Comparison of ENCODE assay signal across 14 cellular contexts in genomic region chr2:189379287-189379630, GRCh38.
A peak's percentile ranks its signal among the peaks of the same experiment; 100 is the strongest.
DNase-seq lines count a peak whose midpoint lies in the region; ATAC-seq and TF ChIP-seq lines count a peak whose summit lies in the region.
"Had no signal": no experiment of that assay in that cellular context is flagged by ENCODE, and none has a peak within 500 bp of the region (broad histone marks: within the 10 kb centered on the region; RNA-seq: fewer than 3 reads in every experiment).

No MANE protein-coding gene starts in this region.

- peak overlapping the region; percentile 97 for H3K27ac ChIP-seq in SK-N-MC
- H3K27ac ChIP-seq in tibial artery = peak overlapping the region; percentile 2 to 10
- H3K27ac ChIP-seq: HL-60, neutrophil had no signal

- TF ChIP-seq CTCF in foreskin fibroblast (IDR thresholded peaks at IDR 0.05; ENCODE audit: low read depth, low read length) (no peak), tibial artery (IDR thresholded peaks at IDR 0.05) (no peak)

- H3K4me3 ChIP-seq in SK-N-MC (peak overlapping the region; percentile 72), foreskin fibroblast (ENCODE audit: low read depth in 1 of 2, low read length in 2 of 2) (peak overlapping the region; percentile 12 to 16), tibial artery (no peak overlapping the region)

- intact Hi-C loops in tibial artery (cut with DNase I; ENCODE audit: low total_unique reads) = no loop called here

- H3K9me3 ChIP-seq in SK-N-MC (ENCODE audit: low read depth, low read length) = no peaks in the 10 kb centered on the region
- no peaks in the 10 kb centered on the region for H3K9me3 ChIP-seq in tibial artery
- H3K9me3 ChIP-seq: neutrophil had no signal

- peak; percentile 70 for DNase-seq in HCEC 1CT
- peak; percentile 61 for DNase-seq in SK-N-MC (ENCODE audit: low read depth, low spot score)
- peak; percentile 34 to 62 for DNase-seq in foreskin fibroblast
- DNase-seq in tibial artery = no peak
- DNase-seq: effector CD4-positive, alpha-beta T cell; GDM1; NCI-H187 treated with DMSO at 0.1 percent for 48 hours; stimulated activated naive CD8-positive, alpha-beta T cell treated with anti-CD3 and anti-CD28 coated beads, Interleukin-15, amount 100 ng/mL, for 72 hours had no signal

- H3K9ac ChIP-seq in SK-N-MC (ENCODE audit: insufficient read length) = peak overlapping the region; percentile 56

- peaks cover 0 to 30% (median 2%) of the 10 kb centered on the region in 4 donors for H3K4me1 ChIP-seq in tibial artery

- no peaks in the 10 kb centered on the region for H3K27me3 ChIP-seq in tibial artery
- H3K27me3 ChIP-seq: neutrophil had no signal

- H3K36me3 ChIP-seq in SK-N-MC (ENCODE audit: insufficient read depth, low read length) = no peaks in the 10 kb centered on the region
- H3K36me3 ChIP-seq in tibial artery = no peaks in the 10 kb centered on the region
- H3K36me3 ChIP-seq: neutrophil had no signal

- ATAC-seq in HG02678 (IDR thresholded peaks at IDR 0.05; ENCODE audit: unreplicated experiment) = no peak
- no peak for ATAC-seq in HG02885 (IDR thresholded peaks at IDR 0.05; ENCODE audit: poor library complexity, unreplicated experiment)
- no peak for ATAC-seq in GM18520 (IDR thresholded peaks at IDR 0.05; ENCODE audit: unreplicated experiment)
- no peak for ATAC-seq in HG02852 (IDR thresholded peaks at IDR 0.05; ENCODE audit: unreplicated experiment)
- ATAC-seq: stimulated activated naive CD8-positive, alpha-beta T cell treated with anti-CD3 and anti-CD28 coated beads, Interleukin-15, amount 100 ng/mL, for 72 hours had no signal

Comparison
In these comparisons a context has a peak if more than half of its experiments do, and no peak if none do; other contexts are left out.
1. DNase-seq: peak in HCEC 1CT (single experiment), SK-N-MC (single experiment) and foreskin fibroblast (2 of 2); none in tibial artery (0 of 2).
2. H3K4me3 ChIP-seq: peak in SK-N-MC (single experiment) and foreskin fibroblast (2 of 2); none in tibial artery (0 of 2).